32 cellular contexts compared by ENCODE assay signal in the genomic region with DNA sequence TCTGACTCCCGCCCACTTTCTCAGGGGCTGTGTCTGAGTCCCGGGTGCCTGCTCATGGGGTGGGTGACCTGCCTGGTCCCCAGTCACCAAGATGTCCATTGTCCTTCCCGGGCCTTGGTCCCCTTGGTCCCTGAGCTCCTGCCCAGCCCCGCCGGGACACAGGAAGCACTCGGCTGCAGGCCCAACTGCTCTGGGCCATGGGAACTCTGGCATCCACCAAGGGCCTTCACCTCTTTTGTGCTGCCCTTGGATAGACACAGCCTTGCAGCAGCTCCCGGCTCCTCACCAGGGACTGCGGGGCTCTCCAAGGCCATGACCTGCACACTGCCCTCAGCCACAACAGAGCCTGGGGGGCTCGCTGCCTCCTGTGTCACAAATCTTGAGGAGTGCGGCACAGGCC.
"Had no signal": no experiment of that assay in that cellular context is flagged by ENCODE, and none has a peak within 500 bp of the region (broad histone marks: within the 10 kb centered on the region; RNA-seq: fewer than 3 reads in every experiment).

No MANE protein-coding gene starts in this region.

- DNase-seq: activated CD4-positive, alpha-beta memory T cell treated with anti-CD3 and anti-CD28 coated beads, Interleukin-2, amount 10 ng/mL, durations not matched to agents 7 days and 5 days; activated CD4-positive, alpha-beta T cell treated with anti-CD3 and anti-CD28 coated beads for 1 hour; activated CD4-positive, alpha-beta T cell treated with anti-CD3 and anti-CD28 coated beads for 4 hours; activated CD4-positive, alpha-beta T cell treated with anti-CD3 and anti-CD28 coated beads, Interleukin-2, amount 10 ng/mL, durations not matched to agents 7 days and 5 days; activated CD4-positive, alpha-beta T cell treated with anti-CD3 and anti-CD28 coated beads, Interleukin-2, amount 50 U/mL, for 4 hours; activated CD4-positive, CD25-positive, alpha-beta regulatory T cell; activated CD8-positive, alpha-beta memory T cell treated with anti-CD3 and anti-CD28 coated beads, Interleukin-2, amount 50 U/mL, for 4 hours; activated effector memory CD4-positive, alpha-beta T cell treated with anti-CD3 and anti-CD28 coated beads, Interleukin-2, amount 50 U/mL, for 16 hours; activated naive CD4-positive, alpha-beta T cell treated with anti-CD3 and anti-CD28 coated beads for 36 hours; activated naive CD8-positive, alpha-beta T cell treated with anti-CD3 and anti-CD28 coated beads for 36 hours; activated naive CD8-positive, alpha-beta T cell treated with anti-CD3 and anti-CD28 coated beads, Interleukin-2, amount 50 U/mL, for 24 hours; activated T-cell treated with anti-CD3 and anti-CD28 coated beads, Interleukin-2, amount 50 U/mL, for 1 hour; amygdala; body of pancreas; caudate nucleus; colonic mucosa; dermis blood vessel endothelial cell; effector CD4-positive, alpha-beta T cell; effector memory CD8-positive, alpha-beta T cell; erythroblast; foreskin keratinocyte; gastrocnemius medialis; glutamatergic neuron; T-helper 1 cell; T-helper 17 cell; T1000 had no signal

- H3K4me1 ChIP-seq: adrenal gland, body of pancreas, colonic mucosa, esophagus muscularis mucosa, foreskin keratinocyte, gastrocnemius medialis had no signal

- H3K27ac ChIP-seq: adrenal gland, body of pancreas, colonic mucosa, esophagus muscularis mucosa, foreskin keratinocyte, gastrocnemius medialis had no signal

- H3K4me1 Mint-ChIP-seq: activated CD4-positive, alpha-beta memory T cell treated with anti-CD3 and anti-CD28 coated beads, Interleukin-2, amount 10 ng/mL, durations not matched to agents 7 days and 5 days; activated CD4-positive, alpha-beta T cell treated with anti-CD3 and anti-CD28 coated beads, Interleukin-2, amount 10 ng/mL, durations not matched to agents 7 days and 5 days; activated naive CD4-positive, alpha-beta T cell treated with anti-CD3 and anti-CD28 coated beads, Interleukin-2, amount 50 U/mL, for 24 hours; activated naive CD8-positive, alpha-beta T cell treated with anti-CD3 and anti-CD28 coated beads for 36 hours; activated naive CD8-positive, alpha-beta T cell treated with anti-CD3 and anti-CD28 coated beads, Interleukin-2, amount 50 U/mL, for 24 hours; T-helper 17 cell had no signal

- H3K27me3 Mint-ChIP-seq: activated CD4-positive, alpha-beta memory T cell treated with anti-CD3 and anti-CD28 coated beads, Interleukin-2, amount 10 ng/mL, durations not matched to agents 7 days and 5 days; activated CD4-positive, alpha-beta T cell treated with anti-CD3 and anti-CD28 coated beads, Interleukin-2, amount 10 ng/mL, durations not matched to agents 7 days and 5 days; activated naive CD4-positive, alpha-beta T cell treated with anti-CD3 and anti-CD28 coated beads, Interleukin-2, amount 50 U/mL, for 24 hours; activated naive CD8-positive, alpha-beta T cell treated with anti-CD3 and anti-CD28 coated beads for 36 hours; activated naive CD8-positive, alpha-beta T cell treated with anti-CD3 and anti-CD28 coated beads, Interleukin-2, amount 50 U/mL, for 24 hours; effector memory CD8-positive, alpha-beta T cell; T-helper 17 cell had no signal

- H3K9me3 ChIP-seq: adrenal gland, body of pancreas, colonic mucosa, esophagus muscularis mucosa, gastrocnemius medialis had no signal

- H3K4me3 Mint-ChIP-seq: activated CD4-positive, alpha-beta memory T cell treated with anti-CD3 and anti-CD28 coated beads, Interleukin-2, amount 10 ng/mL, durations not matched to agents 7 days and 5 days; activated CD4-positive, alpha-beta T cell treated with anti-CD3 and anti-CD28 coated beads, Interleukin-2, amount 10 ng/mL, durations not matched to agents 7 days and 5 days; activated naive CD4-positive, alpha-beta T cell treated with anti-CD3 and anti-CD28 coated beads for 36 hours; activated naive CD4-positive, alpha-beta T cell treated with anti-CD3 and anti-CD28 coated beads, Interleukin-2, amount 50 U/mL, for 24 hours; activated naive CD8-positive, alpha-beta T cell treated with anti-CD3 and anti-CD28 coated beads for 36 hours; activated naive CD8-positive, alpha-beta T cell treated with anti-CD3 and anti-CD28 coated beads, Interleukin-2, amount 50 U/mL, for 24 hours; activated T-helper 1 cell treated with anti-CD3 and anti-CD28 coated beads, Interleukin-12 subunit alpha, Interleukin-12 subunit beta, Interleukin-2, Interleukin-4 antibody, amounts not matched to agents 30 ng/mL and 10 ng/mL and 1 ng/mL, durations not matched to agents 14 hours and 24 hours and 36 hours; effector memory CD8-positive, alpha-beta T cell; T-helper 17 cell; T-helper 2 cell treated with Interferon-gamma antibody and Interleukin-4, amounts not matched to agents 5 μg/mL and 100 μg/mL, for 36 hours had no signal

- H3K36me3 ChIP-seq: adrenal gland, colonic mucosa, gastrocnemius medialis had no signal

- ATAC-seq: activated naive CD8-positive, alpha-beta T cell treated with anti-CD3 and anti-CD28 coated beads, Interleukin-2, amount 50 U/mL, for 24 hours; body of pancreas; effector memory CD8-positive, alpha-beta T cell; foreskin keratinocyte; gastrocnemius medialis; T-helper 17 cell had no signal

- H3K27ac Mint-ChIP-seq: activated CD4-positive, alpha-beta memory T cell treated with anti-CD3 and anti-CD28 coated beads, Interleukin-2, amount 10 ng/mL, durations not matched to agents 7 days and 5 days; activated naive CD4-positive, alpha-beta T cell treated with anti-CD3 and anti-CD28 coated beads for 36 hours; activated naive CD4-positive, alpha-beta T cell treated with anti-CD3 and anti-CD28 coated beads, Interleukin-2, amount 50 U/mL, for 24 hours; activated naive CD8-positive, alpha-beta T cell treated with anti-CD3 and anti-CD28 coated beads for 36 hours; activated naive CD8-positive, alpha-beta T cell treated with anti-CD3 and anti-CD28 coated beads, Interleukin-2, amount 50 U/mL, for 24 hours; activated T-helper 1 cell treated with anti-CD3 and anti-CD28 coated beads, Interleukin-12 subunit alpha, Interleukin-12 subunit beta, Interleukin-2, Interleukin-4 antibody, amounts not matched to agents 30 ng/mL and 10 ng/mL and 1 ng/mL, durations not matched to agents 14 hours and 24 hours and 36 hours; activated T-helper 2 cell treated with anti-CD3 and anti-CD28 coated beads, Interferon-gamma antibody, Interleukin-2, Interleukin-4, amounts not matched to agents 10 μg/mL and 5 μg/mL and 100 μg/mL, durations not matched to agents 14 hours and 24 hours and 36 hours; effector memory CD8-positive, alpha-beta T cell; T-helper 17 cell; T-helper 2 cell treated with Interferon-gamma antibody and Interleukin-4, amounts not matched to agents 5 μg/mL and 100 μg/mL, for 36 hours had no signal

- H3K9me3 Mint-ChIP-seq: activated CD4-positive, alpha-beta memory T cell treated with anti-CD3 and anti-CD28 coated beads, Interleukin-2, amount 10 ng/mL, durations not matched to agents 7 days and 5 days; activated CD4-positive, alpha-beta T cell treated with anti-CD3 and anti-CD28 coated beads, Interleukin-2, amount 10 ng/mL, durations not matched to agents 7 days and 5 days; activated naive CD4-positive, alpha-beta T cell treated with anti-CD3 and anti-CD28 coated beads for 36 hours; activated naive CD4-positive, alpha-beta T cell treated with anti-CD3 and anti-CD28 coated beads, Interleukin-2, amount 50 U/mL, for 24 hours; activated naive CD8-positive, alpha-beta T cell treated with anti-CD3 and anti-CD28 coated beads for 36 hours; activated naive CD8-positive, alpha-beta T cell treated with anti-CD3 and anti-CD28 coated beads, Interleukin-2, amount 50 U/mL, for 24 hours; activated T-helper 1 cell treated with anti-CD3 and anti-CD28 coated beads, Interleukin-12 subunit alpha, Interleukin-12 subunit beta, Interleukin-2, Interleukin-4 antibody, amounts not matched to agents 30 ng/mL and 10 ng/mL and 1 ng/mL, durations not matched to agents 14 hours and 24 hours and 36 hours; activated T-helper 2 cell treated with anti-CD3 and anti-CD28 coated beads, Interferon-gamma antibody, Interleukin-2, Interleukin-4, amounts not matched to agents 10 μg/mL and 5 μg/mL and 100 μg/mL, durations not matched to agents 14 hours and 24 hours and 36 hours; effector memory CD8-positive, alpha-beta T cell; T-helper 2 cell treated with Interferon-gamma antibody and Interleukin-4, amounts not matched to agents 5 μg/mL and 100 μg/mL, for 36 hours had no signal

- H3K4me3 ChIP-seq: adrenal gland, body of pancreas, colonic mucosa, esophagus muscularis mucosa, gastrocnemius medialis had no signal

- H3K27me3 ChIP-seq: adrenal gland, body of pancreas, colonic mucosa, foreskin keratinocyte, gastrocnemius medialis had no signal
